Comparison of ENCODE assay signal across 1 cellular context in the genomic region with DNA sequence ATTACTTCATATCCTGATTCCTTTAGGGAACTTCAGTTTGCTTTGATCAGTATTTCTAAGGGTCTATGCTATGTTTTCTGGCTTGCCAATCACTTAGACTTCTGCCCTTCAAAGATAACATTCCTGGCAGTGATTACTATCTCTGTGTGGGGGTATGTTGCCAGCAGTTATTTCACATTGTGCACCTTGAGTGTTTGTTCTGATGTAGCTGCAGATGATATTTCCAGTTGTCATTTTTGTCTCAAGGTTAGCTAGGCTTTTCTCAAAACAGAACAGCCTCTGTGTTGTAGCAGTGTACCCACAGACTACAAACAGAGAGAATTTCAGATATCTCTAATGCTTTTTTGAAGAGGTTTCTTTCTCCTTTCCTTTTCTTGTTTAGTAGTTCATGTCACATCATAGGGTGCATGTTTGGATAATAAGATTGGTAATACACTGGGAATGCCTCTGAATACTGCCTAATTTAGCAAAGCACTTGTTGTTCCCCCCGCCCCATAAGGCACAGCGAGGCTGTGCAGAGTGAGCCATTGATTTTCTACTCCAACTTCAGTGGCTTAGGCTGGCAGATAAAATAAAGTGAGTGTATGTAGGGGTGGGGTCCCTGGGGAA.
TF ChIP-seq lines count a peak whose summit lies in the region.

No MANE protein-coding gene starts in this region.

TF ChIP-seq in endothelial cell of umbilical vein, 7 proteins besides CTCF, POLR2A, EP300 and RAD21:
- TF ChIP-seq GATA2 (IDR thresholded peaks at IDR 0.05; ENCODE audit: insufficient read depth, insufficient read length, low read depth, low read length): peak; percentile 8
- no peak for TF ChIP-seq MYC (IDR thresholded peaks at IDR 0.05; ENCODE audit: low read depth, low read length)
TF ChIP-seq in endothelial cell of umbilical vein: peak in this region for 1.
